ENCODE assay signal across 9 cellular contexts in genomic region chr15:70584838-70585706, GRCh38.
DNase-seq lines count a peak whose midpoint lies in the region; ATAC-seq, FAIRE-seq and TF ChIP-seq lines count a peak whose summit lies in the region.
"Had no signal": no experiment of that assay in that cellular context is flagged by ENCODE, and none has a peak within 500 bp of the region (broad histone marks: within the 10 kb centered on the region; RNA-seq: fewer than 3 reads in every experiment).

No MANE protein-coding gene starts in this region.

- H3K4me2 ChIP-seq in endothelial cell of umbilical vein (ENCODE audit: insufficient read depth, low read length): no peak overlapping the region
- peak overlapping the region; percentile 52 for H3K4me2 ChIP-seq in trophoblast cell (ENCODE audit: low read length)

- no peak for FAIRE-seq in endothelial cell of umbilical vein (lab: Jason Lieb, UNC)

- ATAC-seq in GM19324 (IDR thresholded peaks at IDR 0.05; ENCODE audit: low FRiP score, unreplicated experiment): no peak
- ATAC-seq in HG03196 (IDR thresholded peaks at IDR 0.05; ENCODE audit: unreplicated experiment): no peak

- H3K18ac ChIP-seq in trophoblast cell (ENCODE audit: low read length): peak overlapping the region; percentile 47

- peak; percentile 39 for DNase-seq in DMS79 treated with DMSO at 0.1 percent for 48 hours (lab: John Stamatoyannopoulos, UW)
- no peak for DNase-seq in DMS79 (lab: John Stamatoyannopoulos, UW)
- peak; percentile 58 for DNase-seq in activated CD4-positive, alpha-beta T cell treated with anti-CD3 and anti-CD28 coated beads for 48 hours
- no peak for DNase-seq in endothelial cell of umbilical vein (ENCODE audit: low read depth, low spot score)
- DNase-seq in trophoblast cell: peak; percentile 30 to 67
- no peak for DNase-seq in foreskin melanocyte

- CTCF ChIA-PET in endothelial cell of umbilical vein (lab: Charles Lee): interaction anchor here (1.0 to 4.7 kb wide), 5 partner anchors 10 to 249 kb away, joined by 3 to 15 read pairs (median 3); no protein-coding TSS in a partner anchor

- H2BK12ac ChIP-seq in trophoblast cell (ENCODE audit: low read length): peak overlapping the region; percentile 42

- H3K4ac ChIP-seq in trophoblast cell (ENCODE audit: low read depth, low read length): no peak overlapping the region

- H4K91ac ChIP-seq in trophoblast cell (ENCODE audit: low read depth, low read length): peak overlapping the region; percentile 11

- H3K79me1 ChIP-seq in trophoblast cell (ENCODE audit: low read length): peaks cover 6% of the 10 kb centered on the region

- H3K36me3 ChIP-seq in endothelial cell of umbilical vein (ENCODE audit: control insufficient read depth in 2 of 2, extremely low read depth in 1 of 2, insufficient read depth in 2 of 2, low read length in 2 of 2) (no peaks in the 10 kb centered on the region), trophoblast cell (ENCODE audit: control insufficient read depth in 1 of 2, insufficient read depth in 2 of 2, low read length in 2 of 2) (no peaks in the 10 kb centered on the region)

- H3K9me3 ChIP-seq in endothelial cell of umbilical vein (replicated peaks; ENCODE audit: control insufficient read depth, insufficient read depth, low read length): no peaks in the 10 kb centered on the region
- H3K9me3 ChIP-seq in trophoblast cell (ENCODE audit: insufficient read depth, low read depth, low read length): no peaks in the 10 kb centered on the region

- no CpG with 5 or more reads among the region's 64 CpGs for WGBS in trophoblast cell (ENCODE audit: extremely low coverage, insufficient coverage, insufficient read length)

- H3K4me1 ChIP-seq in endothelial cell of umbilical vein (ENCODE audit: control insufficient read depth, extremely low read depth, insufficient read depth, low read length): no peaks in the 10 kb centered on the region
- peaks cover 10 to 14% of the 10 kb centered on the region in 2 experiments for H3K4me1 ChIP-seq in trophoblast cell (ENCODE audit: control insufficient read depth in 1 of 2, insufficient read depth in 2 of 2, low read length in 2 of 2)

- H3K27me3 ChIP-seq in endothelial cell of umbilical vein (ENCODE audit: control insufficient read depth in 2 of 2, insufficient read depth in 2 of 2, low read length in 2 of 2) (peaks cover 15 to 27% of the 10 kb centered on the region in 2 experiments), trophoblast cell (ENCODE audit: insufficient read depth, low read length) (no peaks in the 10 kb centered on the region)

- POLR2A ChIA-PET in endothelial cell of umbilical vein (lab: Charles Lee): no interaction called here

- no peaks in the 10 kb centered on the region for H3K79me2 ChIP-seq in endothelial cell of umbilical vein (ENCODE audit: control insufficient read depth, insufficient read depth, low read length)
- no peaks in the 10 kb centered on the region for H3K79me2 ChIP-seq in trophoblast cell (ENCODE audit: control insufficient read depth, insufficient read depth, low read length, poor library complexity)

- H4K12ac ChIP-seq in trophoblast cell (ENCODE audit: low read depth, low read length): no peak overlapping the region

- no peaks in the 10 kb centered on the region for H3K9me1 ChIP-seq in endothelial cell of umbilical vein (replicated peaks; ENCODE audit: control insufficient read depth, extremely low read depth, insufficient read depth, low read length)

- H2AFZ ChIP-seq in endothelial cell of umbilical vein (ENCODE audit: low read depth, low read length): peak overlapping the region; percentile 58
- H2AFZ ChIP-seq in trophoblast cell (ENCODE audit: insufficient read depth, low read length, poor library complexity): peak overlapping the region; percentile 37

- H2BK5ac ChIP-seq in trophoblast cell (ENCODE audit: low read depth, low read length, poor library complexity): peak overlapping the region; percentile 46

- H2BK120ac ChIP-seq in trophoblast cell (ENCODE audit: insufficient read depth, low read length, poor library complexity): peak overlapping the region; percentile 28

- H3K9ac ChIP-seq in endothelial cell of umbilical vein (replicated peaks; ENCODE audit: extremely low read depth, insufficient read depth, low read length) (no peak overlapping the region), trophoblast cell (ENCODE audit: low read length) (no peak overlapping the region)

- intact Hi-C loops in endothelial cell of umbilical vein (cut with micrococcal nuclease): no loop called here

- H3K14ac ChIP-seq in trophoblast cell (ENCODE audit: low read length): peak overlapping the region; percentile 66

- TF ChIP-seq CTCF in endothelial cell of umbilical vein (IDR thresholded peaks at IDR 0.05; ENCODE audit: extremely low read depth in 1 of 2, insufficient read depth in 1 of 2, low read depth in 1 of 2, low read length in 2 of 2): peak; percentile 56 to 58

- dilution Hi-C loops in endothelial cell of umbilical vein (cut with MboI; ENCODE audit: extremely low pct_ligation_motif_present, low sequenced_read_pairs): no loop called here

- peak overlapping the region; percentile 57 for H4K8ac ChIP-seq in trophoblast cell (ENCODE audit: low read depth, low read length)

- H3K4me3 ChIP-seq in endothelial cell of umbilical vein (replicated peaks in 1 of 3; ENCODE audit: insufficient read depth in 1 of 3, low read depth in 1 of 3, low read length in 3 of 3): no peak overlapping the region
- H3K4me3 ChIP-seq in trophoblast cell (ENCODE audit: low read depth, low read length): peak overlapping the region; percentile 17

- no TSS peak for BruUV-seq in endothelial cell of umbilical vein (replicated peaks; lab: Mats Ljungman, UMichigan)

- no peak overlapping the region for H3K23ac ChIP-seq in trophoblast cell (ENCODE audit: low read length)

- no peaks in the 10 kb centered on the region for H4K20me1 ChIP-seq in endothelial cell of umbilical vein (replicated peaks; ENCODE audit: control insufficient read depth, extremely low read depth, insufficient read depth, low read length)

- no peak overlapping the region for H3K27ac ChIP-seq in endothelial cell of umbilical vein (ENCODE audit: insufficient read depth, low read depth, low read length)
- H3K27ac ChIP-seq in trophoblast cell (ENCODE audit: low read depth, low read length): peak overlapping the region; percentile 45
- H3K27ac ChIP-seq: 22Rv1 had no signal

- H2AK5ac ChIP-seq in trophoblast cell (ENCODE audit: low read length): no peak overlapping the region

- no peak for TF ChIP-seq POLR2A in endothelial cell of umbilical vein (IDR thresholded peaks at IDR 0.05; ENCODE audit: low read depth, low read length)

TF ChIP-seq in endothelial cell of umbilical vein, 7 proteins besides CTCF, POLR2A, EP300 and RAD21:
- TF ChIP-seq MAX (IDR thresholded peaks at IDR 0.05; ENCODE audit: insufficient read depth, insufficient read length): no peak
- peak; percentile 44 for TF ChIP-seq EZH2 (IDR thresholded peaks at IDR 0.05; ENCODE audit: borderline replicate concordance, low read depth, low read length, severe bottlenecking)

Comparison
In these comparisons a context has a peak if more than half of its experiments do, and no peak if none do; other contexts are left out.
1. DNase-seq: peak in DMS79 treated with DMSO at 0.1 percent for 48 hours (single experiment), activated CD4-positive, alpha-beta T cell treated with anti-CD3 and anti-CD28 coated beads for 48 hours (single experiment) and trophoblast cell (2 of 2); none in DMS79 (single experiment), endothelial cell of umbilical vein (single experiment) and foreskin melanocyte (single experiment).